20 cellular contexts compared by ENCODE assay signal in genomic region chr7:157813053-157813452, GRCh38.
DNase-seq lines count a peak whose midpoint lies in the region; ATAC-seq, FAIRE-seq and TF ChIP-seq lines count a peak whose summit lies in the region.
"Had no signal": no experiment of that assay in that cellular context is flagged by ENCODE, and none has a peak within 500 bp of the region (broad histone marks: within the 10 kb centered on the region; RNA-seq: fewer than 3 reads in every experiment).

No MANE protein-coding gene starts in this region.

- H3K4me1 Mint-ChIP-seq in neural progenitor cell (peaks cover 29% of the 10 kb centered on the region), immature natural killer cell (no peaks in the 10 kb centered on the region)
- H3K4me1 Mint-ChIP-seq: CD8-positive, alpha-beta memory T cell had no signal

- no peak for ATAC-seq in RWPE2 (ENCODE audit: low read depth)
- ATAC-seq in upper lobe of right lung, result no peak
- ATAC-seq in GM18858 (IDR thresholded peaks at IDR 0.05; ENCODE audit: unreplicated experiment), result no peak
- ATAC-seq: GM12878, HepG2 had no signal

- H3K79me2 ChIP-seq in neural progenitor cell (ENCODE audit: low read depth), result no peaks in the 10 kb centered on the region

- H3K27ac Mint-ChIP-seq in neural progenitor cell (peak overlapping the region; percentile 72), immature natural killer cell (peak overlapping the region in 1 of 6 donors; percentile 22)
- H3K27ac Mint-ChIP-seq: CD4-positive, CD25-positive, alpha-beta regulatory T cell; CD8-positive, alpha-beta memory T cell had no signal

- no peak overlapping the region for H3K9ac ChIP-seq in kidney (ENCODE audit: low read length in 2 of 2)
- H3K9ac ChIP-seq in neural progenitor cell, result no peak overlapping the region
- H3K9ac ChIP-seq: GM23248 had no signal

- no peak overlapping the region for H2AFZ ChIP-seq in neural progenitor cell (replicated peaks)
- H2AFZ ChIP-seq: GM23248 had no signal

- H3K4me3 Mint-ChIP-seq in neural progenitor cell, result no peak overlapping the region
- H3K4me3 Mint-ChIP-seq in immature natural killer cell, result no peak overlapping the region
- H3K4me3 Mint-ChIP-seq: CD4-positive, CD25-positive, alpha-beta regulatory T cell; CD8-positive, alpha-beta memory T cell had no signal

- TF ChIP-seq CTCF in RWPE2 (IDR thresholded peaks at IDR 0.05; ENCODE audit: poor library complexity, severe bottlenecking) (no peak), kidney (IDR thresholded peaks at IDR 0.05; ENCODE audit: borderline replicate concordance, extremely low read depth, insufficient read depth) (no peak), neural progenitor cell (IDR thresholded peaks at IDR 0.05) (no peak), upper lobe of right lung (IDR thresholded peaks at IDR 0.05) (no peak)

- no peak for FAIRE-seq in kidney (lab: Jason Lieb, UNC)
- FAIRE-seq: GM12878, HepG2 had no signal

- H3K36me3 Mint-ChIP-seq in neural progenitor cell (peaks cover 7% of the 10 kb centered on the region), immature natural killer cell (no peaks in the 10 kb centered on the region)
- H3K36me3 Mint-ChIP-seq: CD8-positive, alpha-beta memory T cell had no signal

- H3K4me3 ChIP-seq in RWPE2 (ENCODE audit: severe bottlenecking), result no peak overlapping the region
- H3K4me3 ChIP-seq in kidney (ENCODE audit: low read length in 2 of 2), result no peak overlapping the region
- H3K4me3 ChIP-seq in neural progenitor cell, result no peak overlapping the region
- no peak overlapping the region for H3K4me3 ChIP-seq in upper lobe of right lung
- H3K4me3 ChIP-seq: GM12878, GM23248, HAP-1 had no signal

- H3K4me1 ChIP-seq in RWPE2 (ENCODE audit: insufficient read depth, poor library complexity, severe bottlenecking) (no peaks in the 10 kb centered on the region), kidney (ENCODE audit: control insufficient read depth in 1 of 2, insufficient read depth in 1 of 2, low read depth in 1 of 2, low read length in 2 of 2) (no peaks in the 10 kb centered on the region), neural progenitor cell (peaks cover 21% of the 10 kb centered on the region), upper lobe of right lung (no peaks in the 10 kb centered on the region)
- H3K4me1 ChIP-seq: BE2C, HAP-1 had no signal

- H3K27me3 ChIP-seq in RWPE2 (ENCODE audit: insufficient read depth, poor library complexity, severe bottlenecking), result no peaks in the 10 kb centered on the region
- H3K27me3 ChIP-seq in neural progenitor cell, result no peaks in the 10 kb centered on the region
- no peaks in the 10 kb centered on the region for H3K27me3 ChIP-seq in upper lobe of right lung
- H3K27me3 ChIP-seq: BE2C had no signal

- DNase-seq in RWPE2 (ENCODE audit: low spot score) (peak; percentile 51), kidney (peak; percentile 60), neural progenitor cell (ENCODE audit: low spot score) (no peak), upper lobe of right lung (peak; percentile 42), NCI-H146 treated with DMSO at 0.1 percent for 48 hours (lab: John Stamatoyannopoulos, UW; ENCODE audit: unreplicated experiment) (no peak), immature natural killer cell (no peak)
- DNase-seq: BE2C; C1 segment of cervical spinal cord; CD4-positive, CD25-positive, alpha-beta regulatory T cell; CD8-positive, alpha-beta memory T cell; COR-L47; DMS 273 treated with DMSO at 0.1 percent for 48 hours; DMS53; DND-41; EL; GM23248 had no signal

- H3K9me3 Mint-ChIP-seq in neural progenitor cell, result peaks cover 27% of the 10 kb centered on the region
- no peaks in the 10 kb centered on the region for H3K9me3 Mint-ChIP-seq in immature natural killer cell

- peaks cover 6% of the 10 kb centered on the region for H3K9me3 ChIP-seq in RWPE2 (ENCODE audit: severe bottlenecking)
- H3K9me3 ChIP-seq in kidney (ENCODE audit: control insufficient read depth in 1 of 2, low read length in 2 of 2), result peaks cover 0 to 3% of the 10 kb centered on the region in 2 donors
- peaks cover under 1% of the 10 kb centered on the region for H3K9me3 ChIP-seq in neural progenitor cell (ENCODE audit: low read depth)
- H3K9me3 ChIP-seq in upper lobe of right lung, result no peaks in the 10 kb centered on the region
- H3K9me3 ChIP-seq: HAP-1 had no signal

- H3K36me3 ChIP-seq in RWPE2 (ENCODE audit: low read depth) (no peaks in the 10 kb centered on the region), kidney (ENCODE audit: control insufficient read depth in 1 of 2, insufficient read depth in 2 of 2, low read length in 2 of 2) (no peaks in the 10 kb centered on the region), neural progenitor cell (no peaks in the 10 kb centered on the region), upper lobe of right lung (no peaks in the 10 kb centered on the region)
- H3K36me3 ChIP-seq: BE2C, HAP-1 had no signal

- H4K20me1 ChIP-seq in neural progenitor cell (ENCODE audit: low read depth), result no peaks in the 10 kb centered on the region

- H3K4me2 ChIP-seq in neural progenitor cell, result no peak overlapping the region

- no peaks in the 10 kb centered on the region for H3F3A ChIP-seq in neural progenitor cell (ENCODE audit: low read depth)

- intact Hi-C loops in kidney (cut with DNase I) (no loop called here), upper lobe of right lung (cut with DNase I) (no loop called here)

- H3K27ac ChIP-seq in RWPE2 (ENCODE audit: poor library complexity, severe bottlenecking), result no peak overlapping the region
- no peak overlapping the region for H3K27ac ChIP-seq in kidney (ENCODE audit: low read depth in 2 of 2, low read length in 2 of 2)
- no peak overlapping the region for H3K27ac ChIP-seq in neural progenitor cell
- H3K27ac ChIP-seq in upper lobe of right lung, result no peak overlapping the region
- H3K27ac ChIP-seq: GM23248 had no signal

- H3K27me3 Mint-ChIP-seq in neural progenitor cell (ENCODE audit: insufficient read depth, low read depth) (peaks cover 8% of the 10 kb centered on the region), immature natural killer cell (ENCODE audit: low read depth in 3 of 3) (peaks cover 0 to 2% (median 0%) of the 10 kb centered on the region in 3 donors)
- H3K27me3 Mint-ChIP-seq: CD4-positive, CD25-positive, alpha-beta regulatory T cell had no signal

Comparison
In these comparisons a context has a peak if more than half of its experiments do, and no peak if none do; other contexts are left out.
1. DNase-seq: peak in RWPE2 (single experiment), kidney (single experiment) and upper lobe of right lung (single experiment); none in neural progenitor cell (single experiment), NCI-H146 treated with DMSO at 0.1 percent for 48 hours (single experiment) and immature natural killer cell (0 of 3).